Comparison of ENCODE assay signal across 24 cellular contexts in the genomic region with DNA sequence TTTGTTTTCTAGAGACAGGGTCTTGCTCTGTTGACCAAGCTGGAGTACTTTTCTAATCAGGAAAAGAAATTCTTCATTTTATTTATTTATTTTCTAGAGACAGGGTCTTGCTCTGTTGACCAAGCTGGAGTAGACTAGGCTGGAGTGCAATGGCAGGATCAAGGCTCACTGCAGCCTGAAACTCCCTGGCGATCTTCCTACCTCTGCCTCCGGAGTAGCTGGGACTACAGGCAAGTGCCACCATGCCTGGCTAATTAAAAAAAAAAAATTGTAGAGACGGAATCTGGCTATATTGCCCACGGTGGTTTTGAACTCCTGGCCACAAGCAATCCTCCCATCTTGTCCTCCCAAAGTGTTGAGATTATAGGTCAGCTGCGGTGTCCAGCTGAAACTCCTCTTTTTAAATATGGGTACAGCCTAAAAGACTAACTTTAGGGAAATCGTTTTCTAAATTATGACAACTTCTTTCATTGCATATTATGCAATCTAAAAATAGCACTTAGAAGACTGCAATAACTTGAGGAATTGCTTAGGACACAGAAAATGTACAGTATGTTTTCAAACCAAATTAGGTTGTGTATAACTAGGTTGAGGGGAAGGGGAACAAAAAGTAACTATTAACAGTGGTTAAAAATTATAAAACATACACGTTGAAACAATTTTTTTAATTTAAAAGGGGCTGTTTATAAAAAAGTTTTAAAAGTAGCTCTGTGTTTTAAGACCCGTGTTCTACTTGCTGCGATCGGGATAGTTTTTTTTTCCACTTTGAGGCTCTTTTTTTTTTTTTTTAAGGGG. TPM values are rescaled to one million over a fixed set of nuclear protein-coding genes. Genes with fewer than 3 reads are reported as not detected.
DNase-seq lines count a peak whose midpoint lies in the region; ATAC-seq and TF ChIP-seq lines count a peak whose summit lies in the region.
"Had no signal": no experiment of that assay in that cellular context is flagged by ENCODE, and none has a peak within 500 bp of the region (broad histone marks: within the 10 kb centered on the region; RNA-seq: fewer than 3 reads in every experiment).

No MANE protein-coding gene starts in this region.

- H3K27ac Mint-ChIP-seq in T-helper 1 cell treated with Interleukin-12 subunit alpha and Interleukin-12 subunit beta and Interleukin-4 antibody, amounts not matched to agents 30 μg/mL and 1 μg/mL, for 36 hours = peak overlapping the region; percentile 71
- H3K27ac Mint-ChIP-seq in WTC11 = peak overlapping the region; percentile 92
- no peak overlapping the region for H3K27ac Mint-ChIP-seq in nephron progenitor cell
- H3K27ac Mint-ChIP-seq: activated CD4-positive, alpha-beta T cell treated with anti-CD3 and anti-CD28 coated beads for 36 hours; stimulated activated memory B cell treated with anti-CD40 and anti-IgM and Interleukin-4, amounts not matched to agents 10 μg/mL and 1 μg/mL and 100 μg/mL, for 72 hours had no signal

- H3K36me3 Mint-ChIP-seq in T-helper 1 cell treated with Interleukin-12 subunit alpha and Interleukin-12 subunit beta and Interleukin-4 antibody, amounts not matched to agents 30 μg/mL and 1 μg/mL, for 36 hours (ENCODE audit: low read depth) = peaks cover 5% of the 10 kb centered on the region
- H3K36me3 Mint-ChIP-seq in WTC11 (no peaks in the 10 kb centered on the region), nephron progenitor cell (ENCODE audit: low read depth) (no peaks in the 10 kb centered on the region)
- H3K36me3 Mint-ChIP-seq: stimulated activated memory B cell treated with anti-CD40 and anti-IgM and Interleukin-4, amounts not matched to agents 10 μg/mL and 1 μg/mL and 100 μg/mL, for 72 hours had no signal

- TF ChIP-seq CTCF in C4-2B (conservative IDR thresholded peaks at IDR 0.05) (no peak), WTC11 (IDR thresholded peaks at IDR 0.05) (no peak), nephron progenitor cell (IDR thresholded peaks at IDR 0.05) (no peak)

- peak overlapping the region; percentile 26 for H3K4me3 Mint-ChIP-seq in T-helper 1 cell treated with Interleukin-12 subunit alpha and Interleukin-12 subunit beta and Interleukin-4 antibody, amounts not matched to agents 30 μg/mL and 1 μg/mL, for 36 hours
- H3K4me3 Mint-ChIP-seq in WTC11 (peak overlapping the region; percentile 85), nephron progenitor cell (peak overlapping the region; percentile 38)
- H3K4me3 Mint-ChIP-seq: stimulated activated memory B cell treated with anti-CD40 and anti-IgM and Interleukin-4, amounts not matched to agents 10 μg/mL and 1 μg/mL and 100 μg/mL, for 72 hours had no signal

- CTCF ChIA-PET in WTC11 (lab: Charles Lee) = interaction anchor here (0.6 to 10.9 kb wide), 11 partner anchors 8 to 771 kb away, joined by 3 to 218 read pairs (median 5); no protein-coding TSS in a partner anchor

- ATAC-seq in WTC11 (no peak), GM18858 (IDR thresholded peaks at IDR 0.05; ENCODE audit: unreplicated experiment) (no peak)
- ATAC-seq: activated CD4-positive, alpha-beta T cell treated with anti-CD3 and anti-CD28 coated beads for 36 hours; left cardiac atrium; Panc1; stimulated activated memory B cell treated with anti-CD40 and anti-IgM and Interleukin-4, amounts not matched to agents 10 μg/mL and 1 μg/mL and 100 μg/mL, for 72 hours had no signal

- H3K9me3 Mint-ChIP-seq in T-helper 1 cell treated with Interleukin-12 subunit alpha and Interleukin-12 subunit beta and Interleukin-4 antibody, amounts not matched to agents 30 μg/mL and 1 μg/mL, for 36 hours = no peaks in the 10 kb centered on the region
- H3K9me3 Mint-ChIP-seq in WTC11 (no peaks in the 10 kb centered on the region), nephron progenitor cell (no peaks in the 10 kb centered on the region)
- H3K9me3 Mint-ChIP-seq: stimulated activated memory B cell treated with anti-CD40 and anti-IgM and Interleukin-4, amounts not matched to agents 10 μg/mL and 1 μg/mL and 100 μg/mL, for 72 hours had no signal

- H3K4me1 Mint-ChIP-seq in T-helper 1 cell treated with Interleukin-12 subunit alpha and Interleukin-12 subunit beta and Interleukin-4 antibody, amounts not matched to agents 30 μg/mL and 1 μg/mL, for 36 hours (ENCODE audit: low read depth) = peaks cover 9% of the 10 kb centered on the region
- H3K4me1 Mint-ChIP-seq in WTC11 = peaks cover 42% of the 10 kb centered on the region
- H3K4me1 Mint-ChIP-seq in nephron progenitor cell = peaks cover 31% of the 10 kb centered on the region

- H3K27me3 Mint-ChIP-seq in T-helper 1 cell treated with Interleukin-12 subunit alpha and Interleukin-12 subunit beta and Interleukin-4 antibody, amounts not matched to agents 30 μg/mL and 1 μg/mL, for 36 hours (ENCODE audit: low read depth) = peaks cover 95% of the 10 kb centered on the region
- H3K27me3 Mint-ChIP-seq in WTC11 (ENCODE audit: low read depth) (peaks cover 100% of the 10 kb centered on the region), nephron progenitor cell (ENCODE audit: low read depth, poor library complexity) (peaks cover 85% of the 10 kb centered on the region)

- POLR2A ChIA-PET in WTC11 (lab: Charles Lee) = no interaction called here

- DNase-seq in T-helper 1 cell (no peak), WTC11 (ENCODE audit: low spot score) (no peak), nephron progenitor cell (no peak), NCI-H226 (no peak)
- no peak for DNase-seq in stimulated activated CD4-positive, alpha-beta T cell treated with anti-CD3 and anti-CD28 coated beads, Interleukin-2, amount 100 ng/mL, for 48 hours
- DNase-seq: 8988T; activated gamma-delta T cell treated with Interleukin-2 at 50 U/mL for 16 hours; cerebellar nuclear complex; DMS153; effector CD4-positive, alpha-beta T cell; left cardiac atrium; MM.1S had no signal

- H3K27ac ChIP-seq in C4-2B = peak overlapping the region; percentile 98
- H3K27ac ChIP-seq: BLaER1 treated with 17β-estradiol and CSF1 and Interleukin-3, amounts not matched to agents 10 nM and 100 nM; esophagus muscularis mucosa; SJSA1; tibial nerve had no signal

TF ChIP-seq in WTC11, 78 proteins besides CTCF, POLR2A, EP300 and RAD21 (continues in another document):
- no peak for TF ChIP-seq ZBTB21 (CRISPR knock-in tag; IDR thresholded peaks at IDR 0.05; ENCODE audit: borderline replicate concordance)
- TF ChIP-seq NR1H2 (CRISPR knock-in tag; IDR thresholded peaks at IDR 0.05) = no peak
- TF ChIP-seq KAT7 (CRISPR knock-in tag; IDR thresholded peaks at IDR 0.05; ENCODE audit: borderline replicate concordance) = no peak
- TF ChIP-seq TCF7 (CRISPR knock-in tag; IDR thresholded peaks at IDR 0.05; ENCODE audit: low read depth) = no peak
- TF ChIP-seq, protein P1, sequence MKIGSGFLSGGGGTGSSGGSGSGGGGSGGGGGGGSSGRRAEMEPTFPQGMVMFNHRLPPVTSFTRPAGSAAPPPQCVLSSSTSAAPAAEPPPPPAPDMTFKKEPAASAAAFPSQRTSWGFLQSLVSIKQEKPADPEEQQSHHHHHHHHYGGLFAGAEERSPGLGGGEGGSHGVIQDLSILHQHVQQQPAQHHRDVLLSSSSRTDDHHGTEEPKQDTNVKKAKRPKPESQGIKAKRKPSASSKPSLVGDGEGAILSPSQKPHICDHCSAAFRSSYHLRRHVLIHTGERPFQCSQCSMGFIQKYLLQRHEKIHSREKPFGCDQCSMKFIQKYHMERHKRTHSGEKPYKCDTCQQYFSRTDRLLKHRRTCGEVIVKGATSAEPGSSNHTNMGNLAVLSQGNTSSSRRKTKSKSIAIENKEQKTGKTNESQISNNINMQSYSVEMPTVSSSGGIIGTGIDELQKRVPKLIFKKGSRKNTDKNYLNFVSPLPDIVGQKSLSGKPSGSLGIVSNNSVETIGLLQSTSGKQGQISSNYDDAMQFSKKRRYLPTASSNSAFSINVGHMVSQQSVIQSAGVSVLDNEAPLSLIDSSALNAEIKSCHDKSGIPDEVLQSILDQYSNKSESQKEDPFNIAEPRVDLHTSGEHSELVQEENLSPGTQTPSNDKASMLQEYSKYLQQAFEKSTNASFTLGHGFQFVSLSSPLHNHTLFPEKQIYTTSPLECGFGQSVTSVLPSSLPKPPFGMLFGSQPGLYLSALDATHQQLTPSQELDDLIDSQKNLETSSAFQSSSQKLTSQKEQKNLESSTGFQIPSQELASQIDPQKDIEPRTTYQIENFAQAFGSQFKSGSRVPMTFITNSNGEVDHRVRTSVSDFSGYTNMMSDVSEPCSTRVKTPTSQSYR (CRISPR knock-in tag; IDR thresholded peaks at IDR 0.05) = no peak
- TF ChIP-seq TP53 (CRISPR knock-in tag; IDR thresholded peaks at IDR 0.05) = no peak
- TF ChIP-seq RORB (CRISPR knock-in tag; IDR thresholded peaks at IDR 0.05) = no peak
- no peak for TF ChIP-seq SP1 (CRISPR knock-in tag; conservative IDR thresholded peaks at IDR 0.05)
- TF ChIP-seq HMGA2 (CRISPR knock-in tag; IDR thresholded peaks at IDR 0.05) = no peak
- no peak for TF ChIP-seq FOXJ3 (CRISPR knock-in tag; IDR thresholded peaks at IDR 0.05; ENCODE audit: borderline replicate concordance)
- no peak for TF ChIP-seq ZNF232 (CRISPR knock-in tag; IDR thresholded peaks at IDR 0.05)
- TF ChIP-seq ZNF263 (CRISPR knock-in tag; IDR thresholded peaks at IDR 0.05; ENCODE audit: low read depth) = no peak

RNA-seq across cellular contexts. Expression of a gene that starts 4.8 kb away (rescaled TPM):
- 35.2 to 60.8 TPM (median 37.9 TPM) in 3 replicates for total RNA-seq in WTC11 (2021)
- total RNA-seq: activated CD4-positive, alpha-beta T cell treated with anti-CD3 and anti-CD28 coated beads for 36 hours; astrocyte; esophagus muscularis mucosa; left cardiac atrium; renal cortical epithelial cell; SJSA1; tibial nerve had no signal

RNA-seq across cellular contexts. Expression of a gene that starts 5.4 kb away (rescaled TPM):
- 8.0 to 22.3 TPM (median 9.2 TPM) in 3 replicates for total RNA-seq in WTC11 (2021)
- total RNA-seq: activated CD4-positive, alpha-beta T cell treated with anti-CD3 and anti-CD28 coated beads for 36 hours; astrocyte; esophagus muscularis mucosa; left cardiac atrium; renal cortical epithelial cell; SJSA1; tibial nerve had no signal

RNA-seq across cellular contexts. Expression of a gene that starts 11.0 kb away (rescaled TPM):
- total RNA-seq in WTC11 (2021) = 1.6 to 2.8 TPM (median 1.7 TPM) in 3 replicates
- total RNA-seq: activated CD4-positive, alpha-beta T cell treated with anti-CD3 and anti-CD28 coated beads for 36 hours; astrocyte; esophagus muscularis mucosa; left cardiac atrium; SJSA1; tibial nerve had no signal

Comparison
In these comparisons a context has a peak if more than half of its experiments do, and no peak if none do; other contexts are left out.
1. H3K4me3 Mint-ChIP-seq: peak in every context shown above with its lines; median percentile 85 in WTC11; 38 in nephron progenitor cell; 26 in T-helper 1 cell treated with Interleukin-12 subunit alpha and Interleukin-12 subunit beta and Interleukin-4 antibody, amounts not matched to agents 30 μg/mL and 1 μg/mL, for 36 hours.